Comparison of ENCODE assay signal across 8 cellular contexts in the genomic region with DNA sequence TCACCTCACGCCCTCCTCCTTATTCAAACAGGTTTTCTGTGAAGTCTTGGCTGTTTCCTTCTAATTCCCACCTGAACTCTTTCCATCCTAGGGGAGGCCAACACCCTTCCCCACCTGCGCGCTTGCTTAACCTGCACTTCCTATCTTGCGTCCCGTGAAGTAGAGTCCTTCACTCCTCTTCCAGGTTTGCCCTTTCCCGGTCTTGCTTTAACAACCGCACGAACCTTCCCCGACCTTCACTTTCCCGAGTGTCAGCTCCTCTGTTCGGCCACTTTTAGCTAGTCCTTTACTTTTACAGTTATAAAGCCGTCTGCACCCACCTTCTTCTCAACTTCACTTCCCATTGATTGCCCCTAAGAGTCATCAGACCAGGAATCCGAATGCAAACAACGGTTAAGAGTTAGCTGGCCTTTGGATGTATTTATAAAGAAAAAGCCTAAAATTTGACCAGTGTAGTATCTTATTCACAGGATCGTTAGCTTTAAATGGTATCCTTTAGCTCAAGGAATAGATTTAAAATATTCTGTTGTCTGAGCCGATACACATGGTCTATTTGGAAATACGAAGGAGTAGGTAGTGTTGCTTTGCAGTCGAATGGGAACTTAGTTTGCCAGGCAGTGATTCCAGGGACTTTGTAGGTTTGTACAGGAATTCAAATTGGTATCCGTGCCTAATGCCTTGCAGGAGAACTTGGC. TPM values are rescaled to one million over a fixed set of nuclear protein-coding genes. Genes with fewer than 3 reads are reported as not detected.
DNase-seq lines count a peak whose midpoint lies in the region; ATAC-seq and TF ChIP-seq lines count a peak whose summit lies in the region.

No MANE protein-coding gene starts in this region.

- H3K4me1 ChIP-seq in SJSA1 (replicated peaks): peaks cover 30% of the 10 kb centered on the region
- peaks cover 18% of the 10 kb centered on the region for H3K4me1 ChIP-seq in neural progenitor cell

- H3K4me2 ChIP-seq in neural progenitor cell: peak overlapping the region; percentile 92

- peaks cover 4% of the 10 kb centered on the region for H3K27me3 Mint-ChIP-seq in neural progenitor cell (ENCODE audit: insufficient read depth, low read depth)

- H3K27ac ChIP-seq in SJSA1 (peak overlapping the region; percentile 76; the same call in 1 of the 2 replicates), epithelial cell of prostate (peak overlapping the region; percentile 84), neural progenitor cell (no peak overlapping the region)

- H3K36me3 Mint-ChIP-seq in neural progenitor cell: no peaks in the 10 kb centered on the region

- ATAC-seq in GM21526 (IDR thresholded peaks at IDR 0.05; ENCODE audit: low FRiP score, unreplicated experiment) (peak; percentile 0), GM21390 (IDR thresholded peaks at IDR 0.05; ENCODE audit: unreplicated experiment) (no peak)

- H3K9me3 Mint-ChIP-seq in neural progenitor cell: no peaks in the 10 kb centered on the region

- TF ChIP-seq CTCF in neural progenitor cell (IDR thresholded peaks at IDR 0.05): no peak

- H4K20me1 ChIP-seq in neural progenitor cell (ENCODE audit: low read depth): peaks cover 34% of the 10 kb centered on the region

- H3K27ac Mint-ChIP-seq in neural progenitor cell: peak overlapping the region; percentile 7

- DNase-seq in ACHN (peak; percentile 45), SJSA1 (ENCODE audit: low read depth in 1 of 2, low spot score in 2 of 2) (no peak), epithelial cell of prostate (ENCODE audit: low read depth, low spot score) (no peak), neural progenitor cell (ENCODE audit: low spot score) (peak; percentile 11), T-helper 9 cell (no peak)
- DNase-seq in effector CD4-positive, alpha-beta T cell: no peak

- peaks cover 15% of the 10 kb centered on the region for H3K4me1 Mint-ChIP-seq in neural progenitor cell

- no peaks in the 10 kb centered on the region for H3K9me3 ChIP-seq in SJSA1 (replicated peaks)
- no peaks in the 10 kb centered on the region for H3K9me3 ChIP-seq in neural progenitor cell (ENCODE audit: low read depth)

- H3K27me3 ChIP-seq in SJSA1 (replicated peaks): no peaks in the 10 kb centered on the region
- no peaks in the 10 kb centered on the region for H3K27me3 ChIP-seq in neural progenitor cell

- H3K36me3 ChIP-seq in SJSA1 (peaks cover 6% of the 10 kb centered on the region; the same call in 1 of the 2 replicates), neural progenitor cell (no peaks in the 10 kb centered on the region)

- H3K4me3 ChIP-seq in SJSA1 (peak overlapping the region; percentile 93), neural progenitor cell (peak overlapping the region; percentile 91)

- H3F3A ChIP-seq in neural progenitor cell (ENCODE audit: low read depth): peaks cover 43% of the 10 kb centered on the region

- peaks cover 52% of the 10 kb centered on the region for H3K79me2 ChIP-seq in neural progenitor cell (ENCODE audit: low read depth)

- peak overlapping the region; percentile 93 for H3K4me3 Mint-ChIP-seq in neural progenitor cell

- H2AFZ ChIP-seq in neural progenitor cell (replicated peaks): peak overlapping the region; percentile 79

- H3K9ac ChIP-seq in neural progenitor cell: peak overlapping the region; percentile 14

- in situ Hi-C loops in ACHN (cut with HindIII; ENCODE audit: low pct_ligation_motif_present, low pct_unique_long_range_greater_than_20kb, low sequenced_read_pairs): no loop called here

RNA-seq across cellular contexts. Expression of gene PPP2R5A, which starts 1.4 kb away (rescaled TPM):
- total RNA-seq in SJSA1 (2014; rRNA removed; shearing (Covaris generic)): 20.6 and 27.2 TPM in 2 replicates
- total RNA-seq in neural progenitor cell (ENCODE audit: low replicate concordance): 19.8 and 27.9 TPM in 2 replicates

Comparison
In these comparisons a context has a peak if more than half of its experiments do, and no peak if none do; other contexts are left out.
1. DNase-seq: peak in ACHN (single experiment) and neural progenitor cell (single experiment); none in SJSA1 (0 of 2), epithelial cell of prostate (single experiment), T-helper 9 cell (single experiment) and effector CD4-positive, alpha-beta T cell (single experiment).